ENCODE assay signal across 18 cellular contexts in genomic region chr2:239685556-239685955, GRCh38.
DNase-seq lines count a peak whose midpoint lies in the region; ATAC-seq and TF ChIP-seq lines count a peak whose summit lies in the region.
"Had no signal": no experiment of that assay in that cellular context is flagged by ENCODE, and none has a peak within 500 bp of the region (broad histone marks: within the 10 kb centered on the region; RNA-seq: fewer than 3 reads in every experiment).

No MANE protein-coding gene starts in this region.

- H3K9me3 ChIP-seq in vagina (no peaks in the 10 kb centered on the region), WERI-Rb-1 (ENCODE audit: severe bottlenecking) (no peaks in the 10 kb centered on the region)

- ATAC-seq in activated CD8-positive, alpha-beta memory T cell treated with anti-CD3 and anti-CD28 coated beads, Interleukin-2, amount 10 ng/mL, durations not matched to agents 7 days and 5 days: no peak
- no peak for ATAC-seq in sciatic nerve
- no peak for ATAC-seq in stimulated activated memory B cell treated with anti-CD40 and anti-IgM and Interleukin-4, amounts not matched to agents 10 μg/mL and 1 μg/mL and 100 μg/mL, for 72 hours
- ATAC-seq: CD8-positive, alpha-beta T cell; GM12878 had no signal

- H3K4me1 ChIP-seq in vagina: no peaks in the 10 kb centered on the region

- peaks cover 42% of the 10 kb centered on the region for H3K27me3 Mint-ChIP-seq in activated CD8-positive, alpha-beta memory T cell treated with anti-CD3 and anti-CD28 coated beads, Interleukin-2, amount 10 ng/mL, durations not matched to agents 7 days and 5 days
- H3K27me3 Mint-ChIP-seq in stimulated activated memory B cell treated with anti-CD40 and anti-IgM and Interleukin-4, amounts not matched to agents 10 μg/mL and 1 μg/mL and 100 μg/mL, for 72 hours: peaks cover 75% of the 10 kb centered on the region

- intact Hi-C loops in sciatic nerve (cut with DNase I) (no loop called here), vagina (cut with DNase I) (no loop called here)

- H3K27ac ChIP-seq in vagina (no peak overlapping the region), WERI-Rb-1 (no peak overlapping the region)

- no peak for TF ChIP-seq POLR2A in vagina (IDR thresholded peaks at IDR 0.05)

- H3K27me3 ChIP-seq in vagina (no peaks in the 10 kb centered on the region), WERI-Rb-1 (ENCODE audit: insufficient read depth, low read depth, severe bottlenecking) (peaks cover 93% of the 10 kb centered on the region)

- H3K4me3 ChIP-seq in vagina: no peak overlapping the region
- H3K4me3 ChIP-seq in WERI-Rb-1 (ENCODE audit: low read depth, low read length): no peak overlapping the region
- H3K4me3 ChIP-seq: GM12878 had no signal

- H3K36me3 ChIP-seq in vagina (no peaks in the 10 kb centered on the region), WERI-Rb-1 (no peaks in the 10 kb centered on the region)

- H3K4me3 Mint-ChIP-seq in activated CD8-positive, alpha-beta memory T cell treated with anti-CD3 and anti-CD28 coated beads, Interleukin-2, amount 10 ng/mL, durations not matched to agents 7 days and 5 days: no peak overlapping the region
- H3K4me3 Mint-ChIP-seq in stimulated activated memory B cell treated with anti-CD40 and anti-IgM and Interleukin-4, amounts not matched to agents 10 μg/mL and 1 μg/mL and 100 μg/mL, for 72 hours: no peak overlapping the region
- H3K4me3 Mint-ChIP-seq: CD8-positive, alpha-beta T cell had no signal

- H3K4me1 Mint-ChIP-seq in activated CD8-positive, alpha-beta memory T cell treated with anti-CD3 and anti-CD28 coated beads, Interleukin-2, amount 10 ng/mL, durations not matched to agents 7 days and 5 days: no peaks in the 10 kb centered on the region
- no peaks in the 10 kb centered on the region for H3K4me1 Mint-ChIP-seq in stimulated activated memory B cell treated with anti-CD40 and anti-IgM and Interleukin-4, amounts not matched to agents 10 μg/mL and 1 μg/mL and 100 μg/mL, for 72 hours

- H3K9me3 Mint-ChIP-seq in activated CD8-positive, alpha-beta memory T cell treated with anti-CD3 and anti-CD28 coated beads, Interleukin-2, amount 10 ng/mL, durations not matched to agents 7 days and 5 days (ENCODE audit: low read depth): no peaks in the 10 kb centered on the region
- peaks cover 12% of the 10 kb centered on the region for H3K9me3 Mint-ChIP-seq in stimulated activated memory B cell treated with anti-CD40 and anti-IgM and Interleukin-4, amounts not matched to agents 10 μg/mL and 1 μg/mL and 100 μg/mL, for 72 hours

- DNase-seq in activated CD8-positive, alpha-beta memory T cell treated with anti-CD3 and anti-CD28 coated beads, Interleukin-2, amount 10 ng/mL, durations not matched to agents 7 days and 5 days: peak; percentile 9
- no peak for DNase-seq in activated CD8-positive, alpha-beta memory T cell treated with anti-CD3 and anti-CD28 coated beads, Interleukin-2, amount 50 U/mL, for 4 hours
- DNase-seq in islet precursor cell (peak; percentile 19), sciatic nerve (ENCODE audit: low spot score) (peak; percentile 32), vagina (ENCODE audit: extremely low spot score in 2 of 2) (peak; percentile 47 to 95), WERI-Rb-1 (no peak)
- DNase-seq: AML-193, C1 segment of cervical spinal cord, DND-41, Karpas-422, MV-4-11, NCI-H187, NCI-H446, NCI-H526, Right ventricle myocardium superior had no signal

- no peak overlapping the region for H3K27ac Mint-ChIP-seq in activated CD8-positive, alpha-beta memory T cell treated with anti-CD3 and anti-CD28 coated beads, Interleukin-2, amount 10 ng/mL, durations not matched to agents 7 days and 5 days
- no peak overlapping the region for H3K27ac Mint-ChIP-seq in stimulated activated memory B cell treated with anti-CD40 and anti-IgM and Interleukin-4, amounts not matched to agents 10 μg/mL and 1 μg/mL and 100 μg/mL, for 72 hours
- H3K27ac Mint-ChIP-seq: CD8-positive, alpha-beta T cell had no signal

- no peaks in the 10 kb centered on the region for H3K36me3 Mint-ChIP-seq in activated CD8-positive, alpha-beta memory T cell treated with anti-CD3 and anti-CD28 coated beads, Interleukin-2, amount 10 ng/mL, durations not matched to agents 7 days and 5 days
- H3K36me3 Mint-ChIP-seq in stimulated activated memory B cell treated with anti-CD40 and anti-IgM and Interleukin-4, amounts not matched to agents 10 μg/mL and 1 μg/mL and 100 μg/mL, for 72 hours: no peaks in the 10 kb centered on the region
- H3K36me3 Mint-ChIP-seq: CD8-positive, alpha-beta T cell had no signal

- CTCF ChIA-PET in activated CD8-positive, alpha-beta memory T cell treated with anti-CD3 and anti-CD28 coated beads, Interleukin-2, amount 10 ng/mL, durations not matched to agents 7 days and 5 days (lab: Charles Lee): no interaction called here

- TF ChIP-seq CTCF in vagina (IDR thresholded peaks at IDR 0.05): no peak
- TF ChIP-seq CTCF in WERI-Rb-1 (IDR thresholded peaks at IDR 0.05; ENCODE audit: low read depth, low read length): no peak

Comparison
In these comparisons a context has a peak if more than half of its experiments do, and no peak if none do; other contexts are left out.
1. DNase-seq: peak in activated CD8-positive, alpha-beta memory T cell treated with anti-CD3 and anti-CD28 coated beads, Interleukin-2, amount 10 ng/mL, durations not matched to agents 7 days and 5 days (single experiment), islet precursor cell (single experiment), sciatic nerve (single experiment) and vagina (2 of 2); none in activated CD8-positive, alpha-beta memory T cell treated with anti-CD3 and anti-CD28 coated beads, Interleukin-2, amount 50 U/mL, for 4 hours (single experiment) and WERI-Rb-1 (single experiment).